ENCODE assay signal across 17 cellular contexts in genomic region chr9:85172001-85172978, GRCh38.
DNase-seq lines count a peak whose midpoint lies in the region; ATAC-seq and TF ChIP-seq lines count a peak whose summit lies in the region.
"Had no signal": no experiment of that assay in that cellular context is flagged by ENCODE, and none has a peak within 500 bp of the region (broad histone marks: within the 10 kb centered on the region; RNA-seq: fewer than 3 reads in every experiment).

No MANE protein-coding gene starts in this region.

- H3K27me3 Mint-ChIP-seq in activated naive CD4-positive, alpha-beta T cell treated with anti-CD3 and anti-CD28 coated beads for 36 hours (ENCODE audit: low read depth): peaks cover 4% of the 10 kb centered on the region
- H3K27me3 Mint-ChIP-seq in chondrocyte (ENCODE audit: low read depth): peaks cover under 1% of the 10 kb centered on the region

- H3K27ac Mint-ChIP-seq in activated naive CD4-positive, alpha-beta T cell treated with anti-CD3 and anti-CD28 coated beads for 36 hours: no peak overlapping the region
- no peak overlapping the region for H3K27ac Mint-ChIP-seq in chondrocyte (ENCODE audit: unreplicated experiment)
- H3K27ac Mint-ChIP-seq: activated CD8-positive, alpha-beta T cell treated with anti-CD3 and anti-CD28 coated beads, Interleukin-2, amount 10 ng/mL, durations not matched to agents 7 days and 5 days; activated T-helper 1 cell treated with anti-CD3 and anti-CD28 coated beads, Interleukin-12 subunit alpha, Interleukin-12 subunit beta, Interleukin-2, Interleukin-4 antibody, amounts not matched to agents 30 ng/mL and 10 ng/mL and 1 ng/mL, durations not matched to agents 14 hours and 24 hours and 36 hours had no signal

- peak overlapping the region; percentile 65 for H3K27ac ChIP-seq in RWPE1
- H3K27ac ChIP-seq: heart left ventricle, stomach had no signal

- H3K4me3 Mint-ChIP-seq in activated naive CD4-positive, alpha-beta T cell treated with anti-CD3 and anti-CD28 coated beads for 36 hours: no peak overlapping the region
- H3K4me3 Mint-ChIP-seq in chondrocyte (ENCODE audit: unreplicated experiment): no peak overlapping the region
- H3K4me3 Mint-ChIP-seq: activated CD8-positive, alpha-beta T cell treated with anti-CD3 and anti-CD28 coated beads, Interleukin-2, amount 10 ng/mL, durations not matched to agents 7 days and 5 days; activated T-helper 1 cell treated with anti-CD3 and anti-CD28 coated beads, Interleukin-12 subunit alpha, Interleukin-12 subunit beta, Interleukin-2, Interleukin-4 antibody, amounts not matched to agents 30 ng/mL and 10 ng/mL and 1 ng/mL, durations not matched to agents 14 hours and 24 hours and 36 hours had no signal

- POLR2A ChIA-PET in RWPE1 (lab: Yijun Ruan, JAX; ENCODE audit: low non-redundant PET): no interaction called here

- CTCF ChIA-PET in RWPE1 (lab: Yijun Ruan, JAX): interaction anchor here (0.6 to 1.5 kb wide), 2 partner anchors 438 to 579 kb away, joined by 3 to 4 read pairs; no protein-coding TSS in a partner anchor
- CTCF ChIA-PET in activated naive CD4-positive, alpha-beta T cell treated with anti-CD3 and anti-CD28 coated beads for 36 hours (lab: Charles Lee): no interaction called here

- H3K4me3 ChIP-seq in fibroblast of villous mesenchyme (ENCODE audit: low read depth, low read length): no peak overlapping the region
- H3K4me3 ChIP-seq: heart left ventricle, stomach had no signal

- TF ChIP-seq CTCF in RWPE1 (conservative IDR thresholded peaks at IDR 0.05; ENCODE audit: low read depth): no peak
- no peak for TF ChIP-seq CTCF in fibroblast of villous mesenchyme (IDR thresholded peaks at IDR 0.05; ENCODE audit: insufficient read depth, low read depth, low read length)
- no peak for TF ChIP-seq CTCF in chondrocyte (IDR thresholded peaks at IDR 0.05)

- no peaks in the 10 kb centered on the region for H3K4me1 Mint-ChIP-seq in activated naive CD4-positive, alpha-beta T cell treated with anti-CD3 and anti-CD28 coated beads for 36 hours (ENCODE audit: low read depth)
- H3K4me1 Mint-ChIP-seq in chondrocyte (ENCODE audit: low read depth): no peaks in the 10 kb centered on the region

- H3K36me3 Mint-ChIP-seq in activated naive CD4-positive, alpha-beta T cell treated with anti-CD3 and anti-CD28 coated beads for 36 hours (ENCODE audit: low read depth): no peaks in the 10 kb centered on the region
- H3K36me3 Mint-ChIP-seq in chondrocyte (ENCODE audit: low read depth): peaks cover 3% of the 10 kb centered on the region

- H3K9me3 Mint-ChIP-seq in activated naive CD4-positive, alpha-beta T cell treated with anti-CD3 and anti-CD28 coated beads for 36 hours: peaks cover 3% of the 10 kb centered on the region
- H3K9me3 Mint-ChIP-seq in chondrocyte (ENCODE audit: low read depth): peaks cover 11% of the 10 kb centered on the region
- H3K9me3 Mint-ChIP-seq: activated T-helper 1 cell treated with anti-CD3 and anti-CD28 coated beads, Interleukin-12 subunit alpha, Interleukin-12 subunit beta, Interleukin-2, Interleukin-4 antibody, amounts not matched to agents 30 ng/mL and 10 ng/mL and 1 ng/mL, durations not matched to agents 14 hours and 24 hours and 36 hours had no signal

- DNase-seq in RWPE1 (ENCODE audit: low spot score): peak; percentile 77
- DNase-seq in fibroblast of villous mesenchyme (ENCODE audit: low read depth): peak; percentile 3
- peak; percentile 83 for DNase-seq in renal cortical epithelial cell (ENCODE audit: low read depth)
- no peak for DNase-seq in activated naive CD4-positive, alpha-beta T cell treated with anti-CD3 and anti-CD28 coated beads for 36 hours
- no peak for DNase-seq in EL
- no peak for DNase-seq in chondrocyte (ENCODE audit: low spot score)
- DNase-seq: activated CD8-positive, alpha-beta T cell treated with anti-CD3 and anti-CD28 coated beads, Interleukin-2, amount 10 ng/mL, durations not matched to agents 7 days and 5 days; Calu3; GF-D8; NCI-H1930; NCI-H524 treated with DMSO at 0.1 percent for 48 hours; stomach; T-helper 1 cell had no signal

- intact Hi-C loops in activated naive CD4-positive, alpha-beta T cell treated with anti-CD3 and anti-CD28 coated beads for 36 hours (cut with micrococcal nuclease): no loop called here

- peak; percentile 64 for ATAC-seq in GM18867 (IDR thresholded peaks at IDR 0.05; ENCODE audit: unreplicated experiment)
- ATAC-seq in GM21390 (IDR thresholded peaks at IDR 0.05; ENCODE audit: unreplicated experiment): no peak
- ATAC-seq: activated CD8-positive, alpha-beta T cell treated with anti-CD3 and anti-CD28 coated beads, Interleukin-2, amount 10 ng/mL, durations not matched to agents 7 days and 5 days had no signal

Comparison
In these comparisons a context has a peak if more than half of its experiments do, and no peak if none do; other contexts are left out.
1. DNase-seq: peak in RWPE1 (single experiment), fibroblast of villous mesenchyme (single experiment) and renal cortical epithelial cell (single experiment); none in activated naive CD4-positive, alpha-beta T cell treated with anti-CD3 and anti-CD28 coated beads for 36 hours (single experiment), EL (single experiment) and chondrocyte (single experiment).